In genomic region chr17:7573324-7574080, GRCh38 we compare ENCODE assay signal across 8 cellular contexts. TPM values are rescaled to one million over a fixed set of nuclear protein-coding genes. Genes with fewer than 3 reads are reported as not detected.
A peak's percentile ranks its signal among the peaks of the same experiment; 100 is the strongest.
DNase-seq lines count a peak whose midpoint lies in the region; ATAC-seq and TF ChIP-seq lines count a peak whose summit lies in the region.

No MANE protein-coding gene starts in this region.

- intact Hi-C loops in PC-9 (cut with micrococcal nuclease; ENCODE audit: unreplicated experiment) = loop anchor here (2.0 to 5.0 kb wide), 3 partner anchors 13 to 171 kb away; partner anchors contain the start of genes FXR2 and TMEM256

- peaks cover 35% of the 10 kb centered on the region for H3K36me3 ChIP-seq in PC-9 (ENCODE audit: low read depth)
- peaks cover 26 to 44% of the 10 kb centered on the region in 2 donors for H3K36me3 ChIP-seq in esophagus (ENCODE audit: control insufficient read depth in 2 of 2, insufficient read depth in 2 of 2, low read length in 1 of 2)
- H3K36me3 ChIP-seq in mucosa of stomach (ENCODE audit: control insufficient read depth, insufficient read depth, low read length) = peaks cover 51% of the 10 kb centered on the region

- CTCF ChIA-PET in PC-9 (lab: Charles Lee) = interaction anchor here (0.7 kb wide), 1 partner anchor 310 kb away, joined by 3 read pairs; no protein-coding TSS in a partner anchor

- H3K79me2 ChIP-seq in PC-9 (ENCODE audit: low read depth) = peaks cover 51% of the 10 kb centered on the region

- no peaks in the 10 kb centered on the region for H3K9me2 ChIP-seq in PC-9 (ENCODE audit: insufficient read depth)

- peaks cover 39% of the 10 kb centered on the region for H3K4me1 ChIP-seq in PC-9 (replicated peaks; ENCODE audit: insufficient read depth)
- peaks cover 0 to 7% of the 10 kb centered on the region in 2 donors for H3K4me1 ChIP-seq in esophagus (ENCODE audit: control insufficient read depth in 2 of 2, insufficient read depth in 2 of 2, low read length in 1 of 2)
- peaks cover 25% of the 10 kb centered on the region for H3K4me1 ChIP-seq in mucosa of stomach (ENCODE audit: control insufficient read depth, insufficient read depth, low read length)

- H3K27me3 ChIP-seq in PC-9 (ENCODE audit: insufficient read depth, low read depth) (no peaks in the 10 kb centered on the region), esophagus (ENCODE audit: control insufficient read depth in 1 of 2, insufficient read depth in 2 of 2, low read length in 2 of 2) (no peaks in the 10 kb centered on the region), mucosa of stomach (ENCODE audit: control insufficient read depth, insufficient read depth, low read length) (no peaks in the 10 kb centered on the region)

- peak overlapping the region; percentile 93 for H3K4me2 ChIP-seq in PC-9

- peaks cover 49% of the 10 kb centered on the region for H4K20me1 ChIP-seq in PC-9 (ENCODE audit: insufficient read depth)

- BruUV-seq in PC-9 (replicated peaks; lab: Mats Ljungman, UMichigan) = no TSS peak

- H3K4me3 ChIP-seq in PC-9 = peak overlapping the region; percentile 91
- H3K4me3 ChIP-seq in esophagus (ENCODE audit: low read depth in 1 of 2, low read length in 2 of 2) = peak overlapping the region; percentile 97 to 99
- H3K4me3 ChIP-seq in mucosa of stomach (ENCODE audit: low read length) = peak overlapping the region; percentile 67

- WGBS in esophagus, 2 donors = 0% methylated on average over 43 to 71 of the region's 71 CpGs

- peak overlapping the region; percentile 88 for H3K9ac ChIP-seq in mucosa of stomach (ENCODE audit: low read length)

- H3K27ac ChIP-seq in PC-9 = peak overlapping the region; percentile 90
- H3K27ac ChIP-seq in esophagus (ENCODE audit: low read depth in 2 of 2, low read length in 1 of 2) = peak overlapping the region; percentile 97 to 98

- H3F3A ChIP-seq in PC-9 (ENCODE audit: insufficient read depth, low read depth) = peaks cover 59% of the 10 kb centered on the region

- POLR2A ChIA-PET in PC-9 (lab: Charles Lee; ENCODE audit: unreplicated experiment) = interaction anchor here (0.6 to 1.0 kb wide), 3 partner anchors 10 to 184 kb away, joined by 6 to 11 read pairs (median 10); partner anchors contain the start of gene MPDU1

- no peak for TF ChIP-seq CTCF in PC-9 (conservative IDR thresholded peaks at IDR 0.05)

- DNase-seq in ELR (ENCODE audit: low read depth) (peak; percentile 93), HT1080 (ENCODE audit: low read depth) (peak; percentile 82), PC-9 (peak; percentile 50 to 83)
- DNase-seq in activated T-cell treated with anti-CD3 and anti-CD28 coated beads, Interleukin-2, amount 50 U/mL, for 1 hour = peak; percentile 87
- peak; percentile 86 for DNase-seq in stimulated activated CD8-positive, alpha-beta memory T cell treated with anti-CD3 and anti-CD28 coated beads, Interleukin-4, amount 100 ng/mL, for 24 hours (ENCODE audit: low read depth)

- H3K9me3 ChIP-seq in PC-9 (ENCODE audit: insufficient read depth, low read depth) (no peaks in the 10 kb centered on the region), esophagus (ENCODE audit: control insufficient read depth in 2 of 2, insufficient read depth in 1 of 2, low read depth in 1 of 2, low read length in 1 of 2) (no peaks in the 10 kb centered on the region), mucosa of stomach (ENCODE audit: control insufficient read depth, low read length) (no peaks in the 10 kb centered on the region)

- H2AFZ ChIP-seq in PC-9 = no peak overlapping the region

- no peak for ATAC-seq in GM21515 (IDR thresholded peaks at IDR 0.05; ENCODE audit: unreplicated experiment)

RNA-seq across cellular contexts. Expression of gene CD68, which starts 5.9 kb away (rescaled TPM):
- 55.2 and 75.8 TPM in 2 replicates for total RNA-seq in HT1080 (2014; rRNA removed; shearing (Covaris generic))
- 129 TPM in 2 replicates for polyA plus RNA-seq in HT1080 (2015; cell fraction: cytosol; rRNA removed)
- 79.3 and 94.7 TPM in 2 replicates for polyA plus RNA-seq in HT1080 (2015; cell fraction: nucleus; rRNA removed)
- 27.0 and 37.0 TPM in 2 replicates for total RNA-seq in PC-9 (2021)
- polyA plus RNA-seq in esophagus = 10 to 100 TPM; 30.5 to 62.4 TPM

RNA-seq across cellular contexts. Expression of gene MPDU1, which starts 10.2 kb away (rescaled TPM):
- 148 and 177 TPM in 2 replicates for total RNA-seq in HT1080 (2014; rRNA removed; shearing (Covaris generic))
- 158 and 163 TPM in 2 replicates for polyA plus RNA-seq in HT1080 (2015; cell fraction: cytosol; rRNA removed)
- polyA plus RNA-seq in HT1080 (2015; cell fraction: nucleus; rRNA removed) = 174 and 184 TPM in 2 replicates
- total RNA-seq in PC-9 (2021) = 33.4 and 44.2 TPM in 2 replicates
- polyA plus RNA-seq in esophagus = 10 to 100 TPM; 56.9 to 60.0 TPM

RNA-seq across cellular contexts. Expression of gene SENP3, which starts 11.8 kb away (rescaled TPM):
- total RNA-seq in HT1080 (2014; rRNA removed; shearing (Covaris generic)) = 138 and 141 TPM in 2 replicates
- 93.8 and 99.6 TPM in 2 replicates for polyA plus RNA-seq in HT1080 (2015; cell fraction: cytosol; rRNA removed)
- polyA plus RNA-seq in HT1080 (2015; cell fraction: nucleus; rRNA removed) = 66.7 and 75.5 TPM in 2 replicates
- total RNA-seq in PC-9 (2021) = 68.4 and 72.4 TPM in 2 replicates
- polyA plus RNA-seq in esophagus = 10 to 100 TPM; 21.6 to 33.6 TPM

RNA-seq across cellular contexts. Expression of gene TNFSF13, which starts 15.0 kb away (rescaled TPM):
- total RNA-seq in HT1080 (2014; rRNA removed; shearing (Covaris generic)) = 0.37 and 0.63 TPM in 2 replicates
- 1.2 TPM in 2 replicates for polyA plus RNA-seq in HT1080 (2015; cell fraction: cytosol; rRNA removed)
- 0.45 and 0.66 TPM in 2 replicates for polyA plus RNA-seq in HT1080 (2015; cell fraction: nucleus; rRNA removed)
- 46.4 and 65.4 TPM in 2 replicates for total RNA-seq in PC-9 (2021)
- polyA plus RNA-seq in esophagus = 1 to 10 TPM; 5.4 to 5.6 TPM

RNA-seq across cellular contexts. Expression of gene SOX15, which starts 16.4 kb away (rescaled TPM):
- 0.31 and 1.8 TPM in 2 replicates for total RNA-seq in HT1080 (2014; rRNA removed; shearing (Covaris generic))
- polyA plus RNA-seq in HT1080 (2015; cell fraction: cytosol; rRNA removed) = 0.17 TPM in 1 of 2 replicates, not detected in the other
- 0.29 and 1.8 TPM in 2 replicates for polyA plus RNA-seq in HT1080 (2015; cell fraction: nucleus; rRNA removed)
- 80.9 and 124 TPM in 2 replicates for total RNA-seq in PC-9 (2021)
- polyA plus RNA-seq in esophagus = 10 to 100 TPM; 73.3 to 94.3 TPM
